Comparison of ENCODE assay signal across 14 cellular contexts in genomic region chr12:67705394-67706370, GRCh38. TPM values are rescaled to one million over a fixed set of nuclear protein-coding genes. Genes with fewer than 3 reads are reported as not detected.
DNase-seq lines count a peak whose midpoint lies in the region; ATAC-seq and TF ChIP-seq lines count a peak whose summit lies in the region.
"Had no signal": no experiment of that assay in that cellular context is flagged by ENCODE, and none has a peak within 500 bp of the region (broad histone marks: within the 10 kb centered on the region; RNA-seq: fewer than 3 reads in every experiment).

No MANE protein-coding gene starts in this region.

- ATAC-seq in RWPE2 (ENCODE audit: low read depth), result peak; percentile 89
- ATAC-seq in HG03520 (IDR thresholded peaks at IDR 0.05; ENCODE audit: unreplicated experiment), result no peak
- ATAC-seq: lower lobe of right lung, upper lobe of right lung had no signal

- H3K9ac ChIP-seq in skeletal muscle tissue (ENCODE audit: low read depth in 1 of 3, low read length in 3 of 3), result no peak overlapping the region

- no peaks in the 10 kb centered on the region for H3K9me3 ChIP-seq in RWPE2 (ENCODE audit: severe bottlenecking)
- H3K9me3 ChIP-seq in skeletal muscle tissue (ENCODE audit: control insufficient read depth in 3 of 3, low read length in 3 of 3), result no peaks in the 10 kb centered on the region
- no peaks in the 10 kb centered on the region for H3K9me3 ChIP-seq in hepatocyte (ENCODE audit: low read depth)
- H3K9me3 ChIP-seq: esophagus muscularis mucosa, lower lobe of right lung, upper lobe of right lung had no signal

- DNase-seq in NCI-H2171 treated with DMSO at 0.1 percent for 48 hours (lab: John Stamatoyannopoulos, UW), result peak; percentile 18
- no peak for DNase-seq in NCI-H2171 (lab: John Stamatoyannopoulos, UW)
- DNase-seq in RWPE2 (ENCODE audit: low spot score), result no peak
- DNase-seq in fibroblast of villous mesenchyme (ENCODE audit: low read depth), result peak; percentile 82
- DNase-seq in hepatocyte (ENCODE audit: low spot score), result no peak
- DNase-seq in activated effector memory CD4-positive, alpha-beta T cell treated with Interleukin-2 at 50 U/mL for 16 hours, result no peak
- DNase-seq: aorta, lower lobe of right lung, NCI-H748 treated with DMSO at 0.1 percent for 48 hours, upper lobe of right lung had no signal

- no peak overlapping the region for H2AFZ ChIP-seq in hepatocyte

- H3K36me3 ChIP-seq in RWPE2 (ENCODE audit: low read depth), result no peaks in the 10 kb centered on the region
- H3K36me3 ChIP-seq in skeletal muscle tissue (ENCODE audit: control insufficient read depth in 3 of 3, insufficient read depth in 3 of 3, low read length in 3 of 3), result no peaks in the 10 kb centered on the region
- no peaks in the 10 kb centered on the region for H3K36me3 ChIP-seq in hepatocyte (replicated peaks; ENCODE audit: insufficient read depth, low read depth)
- H3K36me3 ChIP-seq: esophagus muscularis mucosa, lower lobe of right lung, upper lobe of right lung had no signal

- TF ChIP-seq CTCF in RWPE2 (IDR thresholded peaks at IDR 0.05; ENCODE audit: poor library complexity, severe bottlenecking), result no peak
- no peak for TF ChIP-seq CTCF in fibroblast of villous mesenchyme (IDR thresholded peaks at IDR 0.05; ENCODE audit: insufficient read depth, low read depth, low read length)
- no peak for TF ChIP-seq CTCF in hepatocyte (IDR thresholded peaks at IDR 0.05; ENCODE audit: poor library complexity)

- no peaks in the 10 kb centered on the region for H4K20me1 ChIP-seq in hepatocyte (ENCODE audit: insufficient read depth, poor library complexity, severe bottlenecking)

- H3K27me3 ChIP-seq in RWPE2 (ENCODE audit: insufficient read depth, poor library complexity, severe bottlenecking) (no peaks in the 10 kb centered on the region), skeletal muscle tissue (ENCODE audit: control insufficient read depth in 3 of 3, insufficient read depth in 3 of 3, low read length in 3 of 3) (no peaks in the 10 kb centered on the region), hepatocyte (no peaks in the 10 kb centered on the region)
- H3K27me3 ChIP-seq: esophagus muscularis mucosa, upper lobe of right lung had no signal

- H3K27ac ChIP-seq in RWPE2 (ENCODE audit: poor library complexity, severe bottlenecking) (peak overlapping the region; percentile 43), skeletal muscle tissue (ENCODE audit: low read depth, low read length) (peak overlapping the region; percentile 36), hepatocyte (no peak overlapping the region)
- H3K27ac ChIP-seq: 22Rv1, esophagus muscularis mucosa, lower lobe of right lung, upper lobe of right lung had no signal

- H3K9me2 ChIP-seq in hepatocyte (replicated peaks; ENCODE audit: insufficient read depth), result no peaks in the 10 kb centered on the region

- no peak overlapping the region for H3K4me3 ChIP-seq in RWPE2 (ENCODE audit: severe bottlenecking)
- H3K4me3 ChIP-seq in fibroblast of villous mesenchyme (ENCODE audit: low read depth, low read length), result no peak overlapping the region
- no peak overlapping the region for H3K4me3 ChIP-seq in skeletal muscle tissue (ENCODE audit: low read length in 3 of 3)
- no peak overlapping the region for H3K4me3 ChIP-seq in hepatocyte
- H3K4me3 ChIP-seq: esophagus muscularis mucosa, lower lobe of right lung, upper lobe of right lung had no signal

- 63% methylated on average over 6 of the region's 6 CpGs for WGBS in hepatocyte (ENCODE audit: low lambda C conversion rate, missing lambda C conversion rate)

- no peaks in the 10 kb centered on the region for H3K79me2 ChIP-seq in hepatocyte

- H3K4me2 ChIP-seq in hepatocyte, result no peak overlapping the region

- H3K4me1 ChIP-seq in RWPE2 (ENCODE audit: insufficient read depth, poor library complexity, severe bottlenecking), result peaks cover 16% of the 10 kb centered on the region
- H3K4me1 ChIP-seq in skeletal muscle tissue (ENCODE audit: control insufficient read depth in 3 of 3, insufficient read depth in 3 of 3, low read length in 3 of 3), result peaks cover 6 to 17% (median 14%) of the 10 kb centered on the region in 3 donors
- H3K4me1 ChIP-seq in hepatocyte (ENCODE audit: insufficient read depth), result peaks cover 15% of the 10 kb centered on the region
- H3K4me1 ChIP-seq: upper lobe of right lung had no signal

RNA-seq across cellular contexts. Expression of gene DYRK2, which starts 57.1 kb away (rescaled TPM):
- total RNA-seq in fibroblast of villous mesenchyme (20.7 and 25.1 TPM in 2 replicates), skeletal muscle tissue (47.0 TPM), hepatocyte (39.2 and 39.9 TPM in 2 replicates)
- 18.4 and 20.1 TPM in 2 replicates for polyA plus RNA-seq in hepatocyte

Comparison
In these comparisons a context has a peak if more than half of its experiments do, and no peak if none do; other contexts are left out.
1. DNase-seq: peak in NCI-H2171 treated with DMSO at 0.1 percent for 48 hours (single experiment) and fibroblast of villous mesenchyme (single experiment); none in NCI-H2171 (single experiment), RWPE2 (single experiment), hepatocyte (single experiment) and activated effector memory CD4-positive, alpha-beta T cell treated with Interleukin-2 at 50 U/mL for 16 hours (single experiment).